ENCODE assay signal across 16 cellular contexts in genomic region chr3:189222927-189223706, GRCh38. TPM values are rescaled to one million over a fixed set of nuclear protein-coding genes. Genes with fewer than 3 reads are reported as not detected.
DNase-seq lines count a peak whose midpoint lies in the region; ATAC-seq and TF ChIP-seq lines count a peak whose summit lies in the region.
"Had no signal": no experiment of that assay in that cellular context is flagged by ENCODE, and none has a peak within 500 bp of the region (broad histone marks: within the 10 kb centered on the region; RNA-seq: fewer than 3 reads in every experiment).

No MANE protein-coding gene starts in this region.

- peak; percentile 81 for ATAC-seq in esophagus mucosa
- ATAC-seq: HCT116, T-cell had no signal

- H3K9me3 ChIP-seq in GM23248 (ENCODE audit: low read depth), result no peaks in the 10 kb centered on the region
- no peaks in the 10 kb centered on the region for H3K9me3 ChIP-seq in smooth muscle cell (replicated peaks; ENCODE audit: low read depth)
- H3K9me3 ChIP-seq: BLaER1 had no signal

- H3K79me2 ChIP-seq in GM23248 (ENCODE audit: insufficient read depth) (no peaks in the 10 kb centered on the region), smooth muscle cell (ENCODE audit: low read depth) (no peaks in the 10 kb centered on the region)

- peaks cover 8% of the 10 kb centered on the region for H3K27me3 Mint-ChIP-seq in nephron (ENCODE audit: low read depth)
- H3K27me3 Mint-ChIP-seq: CD8-positive, alpha-beta memory T cell had no signal

- H3K36me3 ChIP-seq in GM23248 (ENCODE audit: low read depth) (no peaks in the 10 kb centered on the region), smooth muscle cell (ENCODE audit: low read depth) (no peaks in the 10 kb centered on the region)
- H3K36me3 ChIP-seq: BLaER1 had no signal

- in situ Hi-C loops in GM23248 (cut with MboI), result no loop called here

- H3K27ac ChIP-seq in GM23248 (no peak overlapping the region), smooth muscle cell (ENCODE audit: low read depth) (no peak overlapping the region)
- H3K27ac ChIP-seq: BLaER1, SK-N-MC had no signal

- H3K9ac ChIP-seq in GM23248 (no peak overlapping the region), smooth muscle cell (ENCODE audit: low read depth) (no peak overlapping the region)
- H3K9ac ChIP-seq: BLaER1 had no signal

- no peaks in the 10 kb centered on the region for H4K20me1 ChIP-seq in GM23248 (ENCODE audit: insufficient read depth)
- no peaks in the 10 kb centered on the region for H4K20me1 ChIP-seq in smooth muscle cell (ENCODE audit: low read depth)
- H4K20me1 ChIP-seq: BLaER1 had no signal

- H3K27me3 ChIP-seq in GM23248 (replicated peaks; ENCODE audit: insufficient read depth) (no peaks in the 10 kb centered on the region), smooth muscle cell (ENCODE audit: low read depth) (no peaks in the 10 kb centered on the region)
- H3K27me3 ChIP-seq: BLaER1 had no signal

- no peaks in the 10 kb centered on the region for H3K9me3 Mint-ChIP-seq in nephron
- H3K9me3 Mint-ChIP-seq: T-cell had no signal

- no peak overlapping the region for H3K4me3 Mint-ChIP-seq in nephron
- H3K4me3 Mint-ChIP-seq: CD8-positive, alpha-beta memory T cell; T-cell had no signal

- no peak overlapping the region for H3K4me3 ChIP-seq in GM23248
- no peak overlapping the region for H3K4me3 ChIP-seq in smooth muscle cell
- H3K4me3 ChIP-seq: BLaER1, SK-N-MC had no signal

- H3K9me2 ChIP-seq in GM23248 (ENCODE audit: insufficient read depth), result no peaks in the 10 kb centered on the region

- TF ChIP-seq CTCF in nephron (IDR thresholded peaks at IDR 0.05; ENCODE audit: unreplicated experiment in 3 of 3) (no peak), smooth muscle cell (IDR thresholded peaks at IDR 0.05; ENCODE audit: borderline replicate concordance, insufficient read depth, poor library complexity, severe bottlenecking) (no peak)

- 45 to 55% methylated on average over 4 of the region's 4 CpGs for WGBS in GM23248 (ENCODE audit: low coverage in 1 of 2, low lambda C conversion rate in 2 of 2, missing lambda C conversion rate in 2 of 2), 2 experiments
- WGBS in smooth muscle cell (ENCODE audit: low lambda C conversion rate), result 95% methylated on average over 4 of the region's 4 CpGs

- peak; percentile 14 for DNase-seq in GM23248
- DNase-seq in NCI-H128 (lab: John Stamatoyannopoulos, UW; ENCODE audit: unreplicated experiment), result peak; percentile 62
- no peak for DNase-seq in activated CD8-positive, alpha-beta memory T cell treated with anti-CD3 and anti-CD28 coated beads, Interleukin-2, amount 50 U/mL, for 48 hours
- DNase-seq in smooth muscle cell (lab: John Stamatoyannopoulos, UW; ENCODE audit: unreplicated experiment), result no peak
- DNase-seq in stimulated activated CD4-positive, alpha-beta T cell treated with anti-CD3 and anti-CD28 coated beads, Interleukin-2, amount 100 ng/mL, for 24 hours, result no peak
- DNase-seq: CD8-positive, alpha-beta memory T cell; NCI-H187 treated with DMSO at 0.1 percent for 48 hours; NCI-H2171 treated with DMSO at 0.1 percent for 48 hours; NCI-H524; T-cell had no signal

- H3F3A ChIP-seq in GM23248 (ENCODE audit: insufficient read depth), result no peaks in the 10 kb centered on the region
- H3F3A ChIP-seq in smooth muscle cell (ENCODE audit: low read depth), result no peaks in the 10 kb centered on the region

- H3K4me1 ChIP-seq in GM23248 (ENCODE audit: insufficient read depth), result no peaks in the 10 kb centered on the region
- H3K4me1 ChIP-seq in smooth muscle cell (ENCODE audit: low read depth), result no peaks in the 10 kb centered on the region
- H3K4me1 ChIP-seq: BLaER1 had no signal

- H3K4me1 Mint-ChIP-seq in nephron, result peaks cover 4% of the 10 kb centered on the region
- H3K4me1 Mint-ChIP-seq: CD8-positive, alpha-beta memory T cell; T-cell had no signal

- H3K27ac Mint-ChIP-seq in nephron, result peak overlapping the region in 2 of 3 experiments; percentile 46 to 48
- H3K27ac Mint-ChIP-seq: CD8-positive, alpha-beta memory T cell; T-cell had no signal

- H3K4me2 ChIP-seq in GM23248 (ENCODE audit: unreplicated experiment) (no peak overlapping the region), smooth muscle cell (no peak overlapping the region)
- H3K4me2 ChIP-seq: BLaER1 had no signal

- H2AFZ ChIP-seq in GM23248 (no peak overlapping the region), smooth muscle cell (ENCODE audit: low read depth) (no peak overlapping the region)

- H3K36me3 Mint-ChIP-seq in nephron (ENCODE audit: low read depth), result no peaks in the 10 kb centered on the region

RNA-seq across cellular contexts. Expression of gene TPRG1, which starts 51.3 kb away (rescaled TPM):
- not detected in 2 replicates for total RNA-seq in GM23248 (2014; rRNA removed; shearing (Covaris generic))
- polyA plus RNA-seq in GM23248 (2016; fragmentation: Nextera tagmentation; extraction: Ambion mirVana) (not detected in 2 replicates), smooth muscle cell (0.65 and 1.3 TPM in 2 replicates)
- total RNA-seq in esophagus mucosa (30.4 TPM), smooth muscle cell (1.2 and 3.2 TPM in 2 replicates)
- total RNA-seq: HT-29 had no signal

Comparison
In these comparisons a context has a peak if more than half of its experiments do, and no peak if none do; other contexts are left out.
1. DNase-seq: peak in GM23248 (single experiment) and NCI-H128 (single experiment); none in activated CD8-positive, alpha-beta memory T cell treated with anti-CD3 and anti-CD28 coated beads, Interleukin-2, amount 50 U/mL, for 48 hours (single experiment), smooth muscle cell (single experiment) and stimulated activated CD4-positive, alpha-beta T cell treated with anti-CD3 and anti-CD28 coated beads, Interleukin-2, amount 100 ng/mL, for 24 hours (0 of 2).